Comparison of ENCODE assay signal across 16 cellular contexts in the genomic region with DNA sequence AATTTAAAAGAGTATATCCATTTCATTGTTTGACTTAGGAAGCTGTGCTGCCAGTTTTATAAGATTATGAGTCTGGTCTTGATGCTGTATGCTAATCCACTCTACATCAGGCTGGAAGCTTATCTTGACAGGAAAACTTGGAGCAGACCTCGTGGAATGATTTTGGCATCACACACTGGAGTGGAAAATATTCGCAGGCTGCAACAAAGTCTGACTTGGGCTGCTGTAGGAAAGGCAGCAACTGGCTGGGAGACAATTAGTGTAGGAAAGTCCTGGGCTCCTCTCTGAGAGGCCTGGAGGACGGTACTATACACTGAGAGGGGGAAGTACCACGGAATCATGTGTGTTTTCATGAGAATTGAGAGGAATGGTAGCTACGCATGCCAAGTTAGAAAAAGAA.
A peak's percentile ranks its signal among the peaks of the same experiment; 100 is the strongest.
DNase-seq lines count a peak whose midpoint lies in the region; ATAC-seq, FAIRE-seq and TF ChIP-seq lines count a peak whose summit lies in the region.
"Had no signal": no experiment of that assay in that cellular context is flagged by ENCODE, and none has a peak within 500 bp of the region (broad histone marks: within the 10 kb centered on the region; RNA-seq: fewer than 3 reads in every experiment).

No MANE protein-coding gene starts in this region.

- no peak for ATAC-seq in HepG2
- ATAC-seq in gastroesophageal sphincter = peak; percentile 39
- ATAC-seq in GM21447 (IDR thresholded peaks at IDR 0.05; ENCODE audit: unreplicated experiment) = no peak
- no peak for ATAC-seq in HG03520 (IDR thresholded peaks at IDR 0.05; ENCODE audit: unreplicated experiment)
- ATAC-seq: K562, PC-3 had no signal

- H3K4me1 Mint-ChIP-seq in immature natural killer cell = no peaks in the 10 kb centered on the region

- no peak overlapping the region for H3K27ac Mint-ChIP-seq in immature natural killer cell

- peaks cover 0 to 4% (median 0%) of the 10 kb centered on the region in 6 donors for H3K9me3 Mint-ChIP-seq in immature natural killer cell

- POLR2A ChIA-PET in HepG2 (lab: Yijun Ruan, JAX) = no interaction called here

- no peaks in the 10 kb centered on the region for H4K20me1 ChIP-seq in HepG2 (ENCODE audit: insufficient read depth, low read length)
- H4K20me1 ChIP-seq: BLaER1 had no signal

- CTCF ChIA-PET in HepG2 (lab: Yijun Ruan, JAX; ENCODE audit: low intra/inter-chr PET ratio, low total read pairs) = no interaction called here

- H3K27me3 Mint-ChIP-seq in immature natural killer cell (ENCODE audit: low read depth in 3 of 3) = no peaks in the 10 kb centered on the region

- H3K9me3 ChIP-seq in liver (ENCODE audit: control insufficient read depth in 4 of 4, low read length in 3 of 4) (no peaks in the 10 kb centered on the region), HepG2 (ENCODE audit: low read length) (no peaks in the 10 kb centered on the region), gastroesophageal sphincter (no peaks in the 10 kb centered on the region)
- H3K9me3 ChIP-seq: BLaER1 had no signal

- no peak overlapping the region for H3K4me3 Mint-ChIP-seq in immature natural killer cell

- H3K27ac ChIP-seq in liver (ENCODE audit: low read depth in 1 of 2, low read length in 2 of 2) (no peak overlapping the region), HepG2 (ENCODE audit: extremely low read length, insufficient read depth, low read length) (no peak overlapping the region), gastroesophageal sphincter (peak overlapping the region in 2 of 4 donors; percentile 65 to 69)
- H3K27ac ChIP-seq: BLaER1, GM23248, RWPE1 had no signal

- in situ Hi-C loops in HepG2 (cut with HindIII; ENCODE audit: extremely low pct_ligation_motif_present, low pct_unique_long_range_greater_than_20kb) = no loop called here

- BruUV-seq in HepG2 (replicated peaks; lab: Mats Ljungman, UMichigan) = no TSS peak

- WGBS in liver = 50% methylated on average over 5 of the region's 5 CpGs
- 7% methylated on average over 5 of the region's 5 CpGs for WGBS in HepG2 (ENCODE audit: low lambda C conversion rate)
- 16 to 25% methylated on average over 5 of the region's 5 CpGs for WGBS in gastroesophageal sphincter (ENCODE audit: low coverage in 1 of 2), 2 donors

- FAIRE-seq in HepG2 (lab: Jason Lieb, UNC) = no peak
- FAIRE-seq: A204.1, G401.6, K562 had no signal

- DNase-seq in HepG2 (ENCODE audit: low spot score) = no peak
- peak; percentile 62 for DNase-seq in retinal pigment epithelial cell (ENCODE audit: low read depth)
- no peak for DNase-seq in immature natural killer cell
- DNase-seq: DND-41, GM23248, NCI-H187 treated with DMSO at 0.1 percent for 48 hours, PC-3 had no signal

- intact Hi-C loops in HepG2 (cut with micrococcal nuclease; ENCODE audit: unreplicated experiment) = no loop called here

- no peak overlapping the region for H2AFZ ChIP-seq in HepG2 (ENCODE audit: low read length)
- H2AFZ ChIP-seq: GM23248 had no signal

- H3K79me2 ChIP-seq in HepG2 (ENCODE audit: insufficient read depth, low read length) = no peaks in the 10 kb centered on the region

- TF ChIP-seq RAD21 in liver (IDR thresholded peaks at IDR 0.05) = peak in 1 of 2 donors; percentile 14
- TF ChIP-seq RAD21 in HepG2 (CRISPR knock-in tag; IDR thresholded peaks at IDR 0.05) = no peak

- no peak for TF ChIP-seq POLR2A in HepG2 (IDR thresholded peaks at IDR 0.05; ENCODE audit: insufficient read depth in 1 of 2, low read depth in 2 of 2, low read length in 2 of 2)
- TF ChIP-seq POLR2A in gastroesophageal sphincter (IDR thresholded peaks at IDR 0.05) = no peak

- peaks cover 3 to 38% (median 23%) of the 10 kb centered on the region in 4 donors for H3K4me1 ChIP-seq in liver (ENCODE audit: control insufficient read depth in 4 of 4, insufficient read depth in 4 of 4, low read length in 3 of 4)
- peaks cover 7% of the 10 kb centered on the region for H3K4me1 ChIP-seq in HepG2 (ENCODE audit: insufficient read depth, low read length)
- peaks cover 0 to 40% (median 7%) of the 10 kb centered on the region in 3 donors for H3K4me1 ChIP-seq in gastroesophageal sphincter
- H3K4me1 ChIP-seq: BLaER1 had no signal

- H3K9ac ChIP-seq in liver (ENCODE audit: low read depth in 1 of 2, low read length in 2 of 2) (no peak overlapping the region), HepG2 (ENCODE audit: insufficient read depth, low read depth, low read length) (no peak overlapping the region)
- H3K9ac ChIP-seq: BLaER1, GM23248 had no signal

- no peak overlapping the region for H3K4me2 ChIP-seq in HepG2 (ENCODE audit: low read depth, low read length)
- H3K4me2 ChIP-seq: BLaER1 had no signal

- no peak for TF ChIP-seq CTCF in liver (IDR thresholded peaks at IDR 0.05; ENCODE audit: low read depth, low read length, missing input control)
- TF ChIP-seq CTCF in HepG2 (CRISPR knock-in tag; IDR thresholded peaks at IDR 0.05) = no peak
- no peak for TF ChIP-seq CTCF in gastroesophageal sphincter (IDR thresholded peaks at IDR 0.05)
- TF ChIP-seq CTCF in retinal pigment epithelial cell (conservative IDR thresholded peaks at IDR 0.05; ENCODE audit: low read depth, low read length) = no peak

- H3K4me3 ChIP-seq in liver (ENCODE audit: low read depth in 1 of 3, low read length in 3 of 3) (no peak overlapping the region), HepG2 (replicated peaks in 1 of 3; ENCODE audit: insufficient read depth in 1 of 3, low read depth in 2 of 3, low read length in 3 of 3) (no peak overlapping the region), gastroesophageal sphincter (no peak overlapping the region), retinal pigment epithelial cell (ENCODE audit: low read length) (no peak overlapping the region)
- H3K4me3 ChIP-seq: BLaER1, GM23248, K562 had no signal

- H3K27me3 ChIP-seq in liver (ENCODE audit: control insufficient read depth in 4 of 4, insufficient read depth in 4 of 4, low read length in 3 of 4) = no peaks in the 10 kb centered on the region
- H3K27me3 ChIP-seq in HepG2 (ENCODE audit: control insufficient read depth in 1 of 2, insufficient read depth in 2 of 2, low read length in 2 of 2) = no peaks in the 10 kb centered on the region; a peak in 1 of 5 replicates
- no peaks in the 10 kb centered on the region for H3K27me3 ChIP-seq in gastroesophageal sphincter
- H3K27me3 ChIP-seq: BLaER1 had no signal

- H3K36me3 Mint-ChIP-seq in immature natural killer cell = no peaks in the 10 kb centered on the region

- TF ChIP-seq EP300 in HepG2 (IDR thresholded peaks at IDR 0.05; ENCODE audit: low read depth in 2 of 2, low read length in 2 of 2) = no peak
- TF ChIP-seq EP300 in HepG2 (CRISPR knock-in tag; IDR thresholded peaks at IDR 0.05; ENCODE audit: borderline replicate concordance) = no peak
- TF ChIP-seq EP300 in gastroesophageal sphincter (IDR thresholded peaks at IDR 0.05) = no peak

- H3K36me3 ChIP-seq in liver (ENCODE audit: control insufficient read depth in 4 of 4, insufficient read depth in 3 of 4, low read depth in 1 of 4, low read length in 3 of 4) (no peaks in the 10 kb centered on the region), HepG2 (replicated peaks in 1 of 2; ENCODE audit: control insufficient read depth in 1 of 2, insufficient read depth in 2 of 2, low read length in 2 of 2) (no peaks in the 10 kb centered on the region), gastroesophageal sphincter (no peaks in the 10 kb centered on the region)
- H3K36me3 ChIP-seq: BLaER1 had no signal

TF ChIP-seq in liver, 16 proteins besides CTCF, POLR2A, EP300 and RAD21:
- TF ChIP-seq NR2F2 (IDR thresholded peaks at IDR 0.05) (peak; percentile 66), YY1 (IDR thresholded peaks at IDR 0.05) (no peak)

TF ChIP-seq in HepG2, 621 proteins besides CTCF, POLR2A, EP300 and RAD21 (continues in another document):
- TF ChIP-seq POLR2AphosphoS2 (IDR thresholded peaks at IDR 0.05; ENCODE audit: low read depth, low read length) = no peak
- TF ChIP-seq, protein P1, sequence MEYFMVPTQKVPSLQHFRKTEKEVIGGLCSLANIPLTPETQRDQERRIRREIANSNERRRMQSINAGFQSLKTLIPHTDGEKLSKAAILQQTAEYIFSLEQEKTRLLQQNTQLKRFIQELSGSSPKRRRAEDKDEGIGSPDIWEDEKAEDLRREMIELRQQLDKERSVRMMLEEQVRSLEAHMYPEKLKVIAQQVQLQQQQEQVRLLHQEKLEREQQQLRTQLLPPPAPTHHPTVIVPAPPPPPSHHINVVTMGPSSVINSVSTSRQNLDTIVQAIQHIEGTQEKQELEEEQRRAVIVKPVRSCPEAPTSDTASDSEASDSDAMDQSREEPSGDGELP (IDR thresholded peaks at IDR 0.05; ENCODE audit: borderline replicate concordance, low read depth) = no peak
- TF ChIP-seq, protein P2, sequence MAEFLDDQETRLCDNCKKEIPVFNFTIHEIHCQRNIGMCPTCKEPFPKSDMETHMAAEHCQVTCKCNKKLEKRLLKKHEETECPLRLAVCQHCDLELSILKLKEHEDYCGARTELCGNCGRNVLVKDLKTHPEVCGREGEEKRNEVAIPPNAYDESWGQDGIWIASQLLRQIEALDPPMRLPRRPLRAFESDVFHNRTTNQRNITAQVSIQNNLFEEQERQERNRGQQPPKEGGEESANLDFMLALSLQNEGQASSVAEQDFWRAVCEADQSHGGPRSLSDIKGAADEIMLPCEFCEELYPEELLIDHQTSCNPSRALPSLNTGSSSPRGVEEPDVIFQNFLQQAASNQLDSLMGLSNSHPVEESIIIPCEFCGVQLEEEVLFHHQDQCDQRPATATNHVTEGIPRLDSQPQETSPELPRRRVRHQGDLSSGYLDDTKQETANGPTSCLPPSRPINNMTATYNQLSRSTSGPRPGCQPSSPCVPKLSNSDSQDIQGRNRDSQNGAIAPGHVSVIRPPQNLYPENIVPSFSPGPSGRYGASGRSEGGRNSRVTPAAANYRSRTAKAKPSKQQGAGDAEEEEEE (CRISPR knock-in tag; IDR thresholded peaks at IDR 0.05; ENCODE audit: borderline replicate concordance) = no peak
- TF ChIP-seq ZC3H13 (CRISPR knock-in tag; IDR thresholded peaks at IDR 0.05) = no peak
- no peak for TF ChIP-seq ATF7 (IDR thresholded peaks at IDR 0.05)
- TF ChIP-seq ATF7 (CRISPR knock-in tag; IDR thresholded peaks at IDR 0.05) = no peak
